Comparison of ENCODE assay signal across 9 cellular contexts in genomic region chr11:112961751-112962747, GRCh38. TPM values are rescaled to one million over a fixed set of nuclear protein-coding genes. Genes with fewer than 3 reads are reported as not detected.
DNase-seq lines count a peak whose midpoint lies in the region; ATAC-seq, FAIRE-seq and TF ChIP-seq lines count a peak whose summit lies in the region.
"Had no signal": no experiment of that assay in that cellular context is flagged by ENCODE, and none has a peak within 500 bp of the region (broad histone marks: within the 10 kb centered on the region; RNA-seq: fewer than 3 reads in every experiment).

No MANE protein-coding gene starts in this region.

- peaks cover 14% of the 10 kb centered on the region for H3K4me1 Mint-ChIP-seq in MCF 10A (ENCODE audit: insufficient read depth, unreplicated experiment)

- H3K4me3 Mint-ChIP-seq in MCF 10A (ENCODE audit: unreplicated experiment), result peak overlapping the region; percentile 73

- peaks cover 2 to 8% of the 10 kb centered on the region in 2 donors for H3K27me3 ChIP-seq in small intestine (ENCODE audit: control insufficient read depth in 2 of 2, insufficient read depth in 2 of 2, low read length in 2 of 2)

- 1 to 3% (median 3%) methylated on average over 83 to 91 of the region's 91 CpGs for WGBS in small intestine, 3 donors

- H3K36me3 Mint-ChIP-seq in MCF 10A (ENCODE audit: insufficient read depth, unreplicated experiment), result no peaks in the 10 kb centered on the region

- H3K9me3 Mint-ChIP-seq in MCF 10A (ENCODE audit: unreplicated experiment), result no peaks in the 10 kb centered on the region

- H3K9me3 ChIP-seq in small intestine (ENCODE audit: control insufficient read depth, low read depth), result no peaks in the 10 kb centered on the region

- peaks cover 50% of the 10 kb centered on the region for H3K27me3 Mint-ChIP-seq in MCF 10A (ENCODE audit: insufficient read depth, unreplicated experiment)

- no peaks in the 10 kb centered on the region for H3K4me1 ChIP-seq in small intestine (ENCODE audit: control insufficient read depth in 2 of 2, insufficient read depth in 1 of 2, low read depth in 1 of 2, low read length in 1 of 2)

- H3K36me3 ChIP-seq in small intestine (ENCODE audit: control insufficient read depth in 2 of 2, insufficient read depth in 2 of 2, low read length in 2 of 2), result no peaks in the 10 kb centered on the region

- POLR2A ChIA-PET in MCF 10A (lab: Yijun Ruan, JAX), result interaction anchor here (0.7 to 1.2 kb wide), 2 partner anchors 12 to 328 kb away, joined by 3 to 4 read pairs; no protein-coding TSS in a partner anchor

- FAIRE-seq in small intestine (lab: Jason Lieb, UNC), result no peak
- FAIRE-seq: G401.6 had no signal

- intact Hi-C loops in MCF 10A (cut with micrococcal nuclease), result no loop called here

- no peak overlapping the region for H3K27ac ChIP-seq in small intestine (ENCODE audit: low read depth in 1 of 2, low read length in 1 of 2)

- ATAC-seq in GM19397 (IDR thresholded peaks at IDR 0.05; ENCODE audit: unreplicated experiment), result no peak

- peak overlapping the region; percentile 27 to 51 for H3K4me3 ChIP-seq in small intestine (ENCODE audit: low read depth in 1 of 2, low read length in 2 of 2)

- no peak for TF ChIP-seq CTCF in MCF 10A (IDR thresholded peaks at IDR 0.05; ENCODE audit: unreplicated experiment)

- BruUV-seq in MCF 10A (replicated peaks; lab: Mats Ljungman, UMichigan), result no TSS peak

- no peak overlapping the region for H3K27ac Mint-ChIP-seq in MCF 10A (ENCODE audit: low read depth, unreplicated experiment)

- peak; percentile 74 for DNase-seq in NK-92 treated with Interleukin-12 subunit alpha and Interleukin-12 subunit beta, amount 100 ng/mL, for 24 hours (lab: John Stamatoyannopoulos, UW)
- DNase-seq in NK-92 (lab: John Stamatoyannopoulos, UW; ENCODE audit: unreplicated experiment) (no peak), NCI-H526 treated with DMSO at 0.1 percent for 48 hours (lab: John Stamatoyannopoulos, UW) (peak; percentile 90), MCF 10A (ENCODE audit: unreplicated experiment) (no peak), islet precursor cell (peak; percentile 62), small intestine (no peak)
- no peak for DNase-seq in stimulated activated CD4-positive, alpha-beta T cell treated with anti-CD3 and anti-CD28 coated beads, Interleukin-12 subunit alpha, Interleukin-12 subunit beta, amount 100 ng/mL, for 4 hours

- CTCF ChIA-PET in MCF 10A (lab: Yijun Ruan, JAX), result interaction anchor here (0.5 kb wide), 1 partner anchor 329 kb away, joined by 3 read pairs; no protein-coding TSS in a partner anchor

RNA-seq across cellular contexts. Expression of gene NCAM1, which starts 0.8 kb away (rescaled TPM):
- 0.19 and 0.39 TPM in 2 replicates for total RNA-seq in MCF 10A (2022)
- polyA plus RNA-seq in small intestine, result 10 to 100 TPM in 1 of 3 donors, 1 to 10 TPM in 1, under 1 TPM in 1; 0.67 to 16.2 (median 2.7) TPM

Comparison
In these comparisons a context has a peak if more than half of its experiments do, and no peak if none do; other contexts are left out.
1. DNase-seq: peak in NK-92 treated with Interleukin-12 subunit alpha and Interleukin-12 subunit beta, amount 100 ng/mL, for 24 hours (single experiment), NCI-H526 treated with DMSO at 0.1 percent for 48 hours (single experiment) and islet precursor cell (single experiment); none in NK-92 (single experiment), MCF 10A (single experiment), small intestine (single experiment) and stimulated activated CD4-positive, alpha-beta T cell treated with anti-CD3 and anti-CD28 coated beads, Interleukin-12 subunit alpha, Interleukin-12 subunit beta, amount 100 ng/mL, for 4 hours (single experiment).